ENCODE assay signal across 20 cellular contexts in genomic region chr5:161751265-161751664, GRCh38.
DNase-seq lines count a peak whose midpoint lies in the region; ATAC-seq, FAIRE-seq and TF ChIP-seq lines count a peak whose summit lies in the region.
"Had no signal": no experiment of that assay in that cellular context is flagged by ENCODE, and none has a peak within 500 bp of the region (broad histone marks: within the 10 kb centered on the region; RNA-seq: fewer than 3 reads in every experiment).

No MANE protein-coding gene starts in this region.

- no peaks in the 10 kb centered on the region for H3K79me1 ChIP-seq in mesendoderm (ENCODE audit: low read length)

- DNase-seq in HepG2 (ENCODE audit: low spot score) (no peak), right lobe of liver (no peak), WTC11 (ENCODE audit: low spot score) (peak; percentile 11), mesendoderm (peak; percentile 48), COLO668 (lab: John Stamatoyannopoulos, UW; ENCODE audit: unreplicated experiment) (no peak), GM10248 (ENCODE audit: extremely low spot score) (no peak)
- DNase-seq in CD4-positive, alpha-beta T cell: no peak
- DNase-seq: 8988T; ACHN; C1 segment of cervical spinal cord; CD4-positive, alpha-beta memory T cell; COR-L47; DMS153; DMS79 treated with DMSO at 0.1 percent for 48 hours; EL; GDM1; H7 had no signal

- H3K9me3 ChIP-seq in HepG2 (ENCODE audit: low read length): no peaks in the 10 kb centered on the region
- H3K9me3 ChIP-seq in right lobe of liver: no peaks in the 10 kb centered on the region
- no peaks in the 10 kb centered on the region for H3K9me3 ChIP-seq in CD4-positive, alpha-beta T cell (ENCODE audit: control insufficient read depth, low read length)

- H4K8ac ChIP-seq in mesendoderm (ENCODE audit: low read depth, low read length): no peak overlapping the region

- TF ChIP-seq CTCF in HepG2 (CRISPR knock-in tag; IDR thresholded peaks at IDR 0.05) (no peak), right lobe of liver (IDR thresholded peaks at IDR 0.05) (no peak), WTC11 (IDR thresholded peaks at IDR 0.05) (no peak), GM10248 (IDR thresholded peaks at IDR 0.05; ENCODE audit: control extremely low read depth, extremely low read depth, low read depth, missing control alignments) (no peak)
- TF ChIP-seq CTCF in CD4-positive, alpha-beta T cell (IDR thresholded peaks at IDR 0.05): no peak

- no TSS peak for BruUV-seq in HepG2 (replicated peaks; lab: Mats Ljungman, UMichigan)

- no peak overlapping the region for H3K27ac ChIP-seq in HepG2 (ENCODE audit: extremely low read length, insufficient read depth, low read length)
- no peak overlapping the region for H3K27ac ChIP-seq in right lobe of liver
- no peak overlapping the region for H3K27ac ChIP-seq in mesendoderm (ENCODE audit: low read depth, low read length)
- H3K27ac ChIP-seq in CD4-positive, alpha-beta T cell (ENCODE audit: low read depth, low read length): no peak overlapping the region
- H3K27ac ChIP-seq: KMS-11 had no signal

- FAIRE-seq in HepG2 (lab: Jason Lieb, UNC): no peak
- FAIRE-seq: D721Med had no signal

- no peaks in the 10 kb centered on the region for H3K36me3 Mint-ChIP-seq in WTC11
- H3K36me3 Mint-ChIP-seq in CD4-positive, alpha-beta T cell (ENCODE audit: low read depth): no peaks in the 10 kb centered on the region
- H3K36me3 Mint-ChIP-seq: CD4-positive, alpha-beta memory T cell had no signal

- 42% methylated on average over 9 of the region's 10 CpGs for WGBS in HepG2 (ENCODE audit: low lambda C conversion rate)
- WGBS in right lobe of liver (ENCODE audit: insufficient coverage, low coverage, low lambda C conversion rate, missing lambda C conversion rate): 13% methylated on average over 1 of the region's 10 CpGs
- no CpG with 5 or more reads among the region's 10 CpGs for WGBS in mesendoderm (ENCODE audit: extremely low coverage, insufficient coverage, low lambda C conversion rate)

- H4K5ac ChIP-seq in mesendoderm (ENCODE audit: low read length): no peak overlapping the region

- no peak overlapping the region for H2AFZ ChIP-seq in HepG2 (ENCODE audit: low read length)

- H3K9me3 Mint-ChIP-seq in WTC11: peaks cover 12% of the 10 kb centered on the region
- peaks cover 17% of the 10 kb centered on the region for H3K9me3 Mint-ChIP-seq in CD4-positive, alpha-beta T cell

- no peaks in the 10 kb centered on the region for H4K20me1 ChIP-seq in HepG2 (ENCODE audit: insufficient read depth, low read length)

- H3K79me2 ChIP-seq in HepG2 (ENCODE audit: insufficient read depth, low read length) (no peaks in the 10 kb centered on the region), mesendoderm (ENCODE audit: control insufficient read depth, insufficient read depth, low read length) (no peaks in the 10 kb centered on the region)

- no peak overlapping the region for H3K18ac ChIP-seq in mesendoderm (ENCODE audit: low read length)

- TF ChIP-seq POLR2A in HepG2 (IDR thresholded peaks at IDR 0.05; ENCODE audit: insufficient read depth in 1 of 2, low read depth in 2 of 2, low read length in 2 of 2) (no peak), right lobe of liver (IDR thresholded peaks at IDR 0.05) (no peak)

- H3K4me3 ChIP-seq in HepG2 (replicated peaks in 1 of 3; ENCODE audit: insufficient read depth in 1 of 3, low read depth in 2 of 3, low read length in 3 of 3) (no peak overlapping the region), right lobe of liver (no peak overlapping the region), mesendoderm (ENCODE audit: low read length) (no peak overlapping the region)

- H3K27me3 ChIP-seq in HepG2 (ENCODE audit: control insufficient read depth in 1 of 2, insufficient read depth in 2 of 2, low read length in 2 of 2) (no peaks in the 10 kb centered on the region; a peak in 1 of 5 replicates), right lobe of liver (no peaks in the 10 kb centered on the region), mesendoderm (ENCODE audit: insufficient read depth, low read length, poor library complexity) (no peaks in the 10 kb centered on the region)
- H3K27me3 ChIP-seq in CD4-positive, alpha-beta T cell (ENCODE audit: control insufficient read depth, insufficient read depth, low read length): no peaks in the 10 kb centered on the region

- no peak for TF ChIP-seq EP300 in HepG2 (IDR thresholded peaks at IDR 0.05; ENCODE audit: low read depth in 2 of 2, low read length in 2 of 2)
- no peak for TF ChIP-seq EP300 in HepG2 (CRISPR knock-in tag; IDR thresholded peaks at IDR 0.05; ENCODE audit: borderline replicate concordance)

- no peak overlapping the region for H3K9ac ChIP-seq in HepG2 (ENCODE audit: insufficient read depth, low read depth, low read length)
- no peak overlapping the region for H3K9ac ChIP-seq in mesendoderm (ENCODE audit: low read length)
- H3K9ac ChIP-seq: KMS-11 had no signal

- no peak overlapping the region for H2BK15ac ChIP-seq in mesendoderm (replicated peaks; ENCODE audit: low read depth)

- no peaks in the 10 kb centered on the region for H3K36me3 ChIP-seq in HepG2 (replicated peaks in 1 of 2; ENCODE audit: control insufficient read depth in 1 of 2, insufficient read depth in 2 of 2, low read length in 2 of 2)
- no peaks in the 10 kb centered on the region for H3K36me3 ChIP-seq in right lobe of liver
- H3K36me3 ChIP-seq in mesendoderm (ENCODE audit: control insufficient read depth, insufficient read depth, low read length): no peaks in the 10 kb centered on the region

- H3K4ac ChIP-seq in mesendoderm (ENCODE audit: low read depth, low read length): no peak overlapping the region

- no peak overlapping the region for H3K27ac Mint-ChIP-seq in WTC11
- H3K27ac Mint-ChIP-seq in CD4-positive, alpha-beta T cell: no peak overlapping the region
- H3K27ac Mint-ChIP-seq: B cell; CD4-positive, alpha-beta memory T cell had no signal

- no peak for TF ChIP-seq RAD21 in HepG2 (CRISPR knock-in tag; IDR thresholded peaks at IDR 0.05)

- intact Hi-C loops in HepG2 (cut with micrococcal nuclease; ENCODE audit: unreplicated experiment) (no loop called here), right lobe of liver (cut with DNase I) (no loop called here)
- intact Hi-C loops in CD4-positive, alpha-beta T cell (cut with DNase I, micrococcal nuclease): no loop called here

- no peak overlapping the region for H2BK120ac ChIP-seq in mesendoderm (ENCODE audit: low read depth, low read length)

- no peak overlapping the region for H3K56ac ChIP-seq in mesendoderm (ENCODE audit: low read length)

- POLR2A ChIA-PET in HepG2 (lab: Yijun Ruan, JAX): no interaction called here
- POLR2A ChIA-PET in WTC11 (lab: Charles Lee): no interaction called here
- POLR2A ChIA-PET in CD4-positive, alpha-beta T cell (lab: Charles Lee): no interaction called here
- POLR2A ChIA-PET in GM10248 (lab: Yijun Ruan, JAX): no interaction called here

- no peak overlapping the region for H2BK5ac ChIP-seq in mesendoderm (ENCODE audit: low read length)

- no peak for ATAC-seq in HepG2
- ATAC-seq in right lobe of liver: no peak
- no peak; the same call in 1 of the 2 replicates for ATAC-seq in WTC11
- no peak for ATAC-seq in CD4-positive, alpha-beta T cell (ENCODE audit: poor library complexity)

- H2AK5ac ChIP-seq in mesendoderm (ENCODE audit: low read length): no peak overlapping the region

- no peaks in the 10 kb centered on the region for H3K4me1 ChIP-seq in HepG2 (ENCODE audit: insufficient read depth, low read length)
- no peaks in the 10 kb centered on the region for H3K4me1 ChIP-seq in right lobe of liver
- no peaks in the 10 kb centered on the region for H3K4me1 ChIP-seq in mesendoderm (ENCODE audit: control insufficient read depth, low read depth, low read length)

- H3K4me3 Mint-ChIP-seq in WTC11: no peak overlapping the region
- H3K4me3 Mint-ChIP-seq in CD4-positive, alpha-beta T cell: no peak overlapping the region
- H3K4me3 Mint-ChIP-seq: B cell; CD4-positive, alpha-beta memory T cell had no signal

- H3K4me1 Mint-ChIP-seq in WTC11: no peaks in the 10 kb centered on the region
- no peaks in the 10 kb centered on the region for H3K4me1 Mint-ChIP-seq in CD4-positive, alpha-beta T cell (ENCODE audit: low read depth)
- H3K4me1 Mint-ChIP-seq: B cell; CD4-positive, alpha-beta memory T cell had no signal

- no peaks in the 10 kb centered on the region for H3K27me3 Mint-ChIP-seq in WTC11 (ENCODE audit: low read depth)
- H3K27me3 Mint-ChIP-seq in CD4-positive, alpha-beta T cell: no peaks in the 10 kb centered on the region
- H3K27me3 Mint-ChIP-seq: B cell; CD4-positive, alpha-beta memory T cell had no signal

- in situ Hi-C loops in HepG2 (cut with HindIII; ENCODE audit: extremely low pct_ligation_motif_present, low pct_unique_long_range_greater_than_20kb): no loop called here

- H3K4me2 ChIP-seq in HepG2 (ENCODE audit: low read depth, low read length) (no peak overlapping the region), mesendoderm (ENCODE audit: low read length) (no peak overlapping the region)
- H3K4me2 ChIP-seq: KMS-11 had no signal

- no peak overlapping the region for H3K23ac ChIP-seq in mesendoderm (ENCODE audit: low read length)

- CTCF ChIA-PET in HepG2 (lab: Yijun Ruan, JAX; ENCODE audit: low intra/inter-chr PET ratio, low total read pairs): no interaction called here
- CTCF ChIA-PET in WTC11 (lab: Charles Lee): interaction anchor here (1.1 kb wide), 1 partner anchor 215 kb away, joined by 3 read pairs; no protein-coding TSS in a partner anchor
- CTCF ChIA-PET in CD4-positive, alpha-beta T cell (lab: Charles Lee): no interaction called here
- CTCF ChIA-PET in GM10248 (lab: Yijun Ruan, JAX): no interaction called here

TF ChIP-seq in HepG2, 621 proteins besides CTCF, POLR2A, EP300 and RAD21:
- TF ChIP-seq MAFF (IDR thresholded peaks at IDR 0.05; ENCODE audit: low read depth, low read length) (peak; percentile 56), SRSF4 (IDR thresholded peaks at IDR 0.05; ENCODE audit: low read depth, low read length, poor library complexity, severe bottlenecking) (no peak), MAFK (conservative IDR thresholded peaks at IDR 0.05 in 1 of 2, IDR thresholded peaks at IDR 0.05 in 1 of 2; ENCODE audit: low read length in 2 of 2) (peak; percentile 46 to 76)
TF ChIP-seq in HepG2: peak in this region for 2.

TF ChIP-seq in WTC11, 78 proteins besides CTCF, POLR2A, EP300 and RAD21 (continues in another document):
- TF ChIP-seq TCF7 (CRISPR knock-in tag; IDR thresholded peaks at IDR 0.05; ENCODE audit: low read depth) (no peak), FOXP1 (CRISPR knock-in tag; IDR thresholded peaks at IDR 0.05; ENCODE audit: borderline replicate concordance) (no peak), MAX (CRISPR knock-in tag; IDR thresholded peaks at IDR 0.05) (no peak)

Comparison
In these comparisons a context has a peak if more than half of its experiments do, and no peak if none do; other contexts are left out.
1. DNase-seq: peak in WTC11 (single experiment) and mesendoderm (single experiment); none in HepG2 (single experiment), right lobe of liver (0 of 3), CD4-positive, alpha-beta T cell (0 of 10), COLO668 (single experiment) and GM10248 (single experiment).